10 cellular contexts compared by ENCODE assay signal in the genomic region with DNA sequence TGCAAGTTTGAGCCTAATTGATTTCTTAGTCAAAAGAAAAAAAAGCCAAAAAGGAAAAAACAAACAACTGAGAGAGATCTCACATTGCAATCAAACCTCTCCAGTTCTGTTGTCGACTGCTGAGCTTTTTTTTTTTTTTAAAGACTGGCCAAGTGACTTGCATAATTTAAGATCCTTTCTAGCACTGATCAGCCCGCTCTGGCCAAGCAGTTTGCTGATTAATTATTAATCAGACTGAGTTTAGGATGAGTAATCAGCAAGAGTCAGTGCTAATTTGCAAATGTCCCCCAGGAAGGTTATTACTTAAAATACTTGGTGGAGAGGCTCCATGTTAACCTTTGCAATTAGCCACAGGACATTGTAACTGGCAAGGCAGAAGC. TPM values are rescaled to one million over a fixed set of nuclear protein-coding genes. Genes with fewer than 3 reads are reported as not detected.
DNase-seq lines count a peak whose midpoint lies in the region; ATAC-seq and TF ChIP-seq lines count a peak whose summit lies in the region.
"Had no signal": no experiment of that assay in that cellular context is flagged by ENCODE, and none has a peak within 500 bp of the region (broad histone marks: within the 10 kb centered on the region; RNA-seq: fewer than 3 reads in every experiment).

No MANE protein-coding gene starts in this region.

- in situ Hi-C loops in astrocyte of the spinal cord (cut with HindIII; ENCODE audit: low sequenced_read_pairs) = no loop called here

- TF ChIP-seq CTCF in A673 (conservative IDR thresholded peaks at IDR 0.05; ENCODE audit: low read depth, low read length) (no peak), astrocyte of the spinal cord (IDR thresholded peaks at IDR 0.05; ENCODE audit: low read depth, low read length) (no peak)

- POLR2A ChIA-PET in A673 (lab: Charles Lee; ENCODE audit: low non-redundant PET) = no interaction called here

- DNase-seq in A673 (ENCODE audit: low spot score) (peak; percentile 4), astrocyte of the spinal cord (ENCODE audit: low read depth, low spot score) (peak; percentile 18), NCI-H1092 treated with DMSO at 0.1 percent for 48 hours (lab: John Stamatoyannopoulos, UW) (no peak), occipital lobe (lab: John Stamatoyannopoulos, UW) (no peak)
- no peak for DNase-seq in stimulated activated CD4-positive, alpha-beta T cell treated with anti-CD3 and anti-CD28 coated beads, Interleukin-2, amount 100 ng/mL, for 24 hours
- DNase-seq in stimulated activated CD4-positive, alpha-beta T cell treated with anti-CD3 and anti-CD28 coated beads, Interleukin-2, amount 100 ng/mL, for 48 hours = no peak

- BruUV-seq in A673 (replicated peaks; lab: Mats Ljungman, UMichigan) = no TSS peak

- peak; percentile 76 for ATAC-seq in GM19395 (IDR thresholded peaks at IDR 0.05; ENCODE audit: unreplicated experiment)
- ATAC-seq in HG03066 (IDR thresholded peaks at IDR 0.05; ENCODE audit: low read depth, unreplicated experiment) = peak; percentile 68
- ATAC-seq: HCT116 had no signal

- no peaks in the 10 kb centered on the region for H3K9me3 ChIP-seq in A673 (ENCODE audit: low read depth, low read length, poor library complexity, severe bottlenecking)
- H3K9me3 ChIP-seq: breast epithelium had no signal

- no peaks in the 10 kb centered on the region for H3K27me3 ChIP-seq in A673 (replicated peaks; ENCODE audit: insufficient read depth, low read depth, low read length, poor library complexity)
- H3K27me3 ChIP-seq: breast epithelium had no signal

- CTCF ChIA-PET in A673 (lab: Charles Lee) = no interaction called here

- H3K4me1 ChIP-seq in A673 (ENCODE audit: insufficient read depth, low read length, poor library complexity, severe bottlenecking) = peaks cover 3% of the 10 kb centered on the region
- H3K4me1 ChIP-seq: breast epithelium had no signal

- no peak overlapping the region for H3K27ac ChIP-seq in A673 (ENCODE audit: low read depth, low read length, poor library complexity, severe bottlenecking)
- H3K27ac ChIP-seq: breast epithelium had no signal

- H3K36me3 ChIP-seq in A673 (ENCODE audit: insufficient read depth, low read length, poor library complexity, severe bottlenecking) = no peaks in the 10 kb centered on the region
- H3K36me3 ChIP-seq: breast epithelium had no signal

- intact Hi-C loops in A673 (cut with micrococcal nuclease; ENCODE audit: unreplicated experiment) = no loop called here

- H3K4me3 ChIP-seq in A673 (ENCODE audit: low read depth, low read length, poor library complexity, severe bottlenecking) = no peak overlapping the region
- H3K4me3 ChIP-seq in astrocyte of the spinal cord (ENCODE audit: low read depth, low read length) = no peak overlapping the region
- H3K4me3 ChIP-seq: breast epithelium had no signal

RNA-seq across cellular contexts. Expression of a gene that starts 39.3 kb away (rescaled TPM):
- total RNA-seq in A673 (2021) (not detected in 2 replicates), occipital lobe (not detected)
- total RNA-seq: breast epithelium had no signal

Comparison
In these comparisons a context has a peak if more than half of its experiments do, and no peak if none do; other contexts are left out.
1. DNase-seq: peak in A673 (single experiment) and astrocyte of the spinal cord (single experiment); none in NCI-H1092 treated with DMSO at 0.1 percent for 48 hours (single experiment), occipital lobe (single experiment), stimulated activated CD4-positive, alpha-beta T cell treated with anti-CD3 and anti-CD28 coated beads, Interleukin-2, amount 100 ng/mL, for 24 hours (0 of 2) and stimulated activated CD4-positive, alpha-beta T cell treated with anti-CD3 and anti-CD28 coated beads, Interleukin-2, amount 100 ng/mL, for 48 hours (0 of 2).